In genomic region chr1:230581446-230582079, GRCh38 we compare ENCODE assay signal across 13 cellular contexts.
A peak's percentile ranks its signal among the peaks of the same experiment; 100 is the strongest.
DNase-seq lines count a peak whose midpoint lies in the region; ATAC-seq lines count a peak whose summit lies in the region.
"Had no signal": no experiment of that assay in that cellular context is flagged by ENCODE, and none has a peak within 500 bp of the region (broad histone marks: within the 10 kb centered on the region; RNA-seq: fewer than 3 reads in every experiment).

No MANE protein-coding gene starts in this region.

- no peak overlapping the region for H3K18ac ChIP-seq in trophoblast cell (ENCODE audit: low read length)

- CTCF ChIA-PET in activated CD4-positive, alpha-beta memory T cell treated with anti-CD3 and anti-CD28 coated beads, Interleukin-2, amount 10 ng/mL, durations not matched to agents 7 days and 5 days (lab: Charles Lee), result interaction anchor here (0.9 to 1.2 kb wide), 2 partner anchors 41 to 254 kb away, joined by 3 read pairs; no protein-coding TSS in a partner anchor

- H3K4ac ChIP-seq in trophoblast cell (ENCODE audit: low read depth, low read length), result no peak overlapping the region

- H3K9me3 ChIP-seq in trophoblast cell (ENCODE audit: insufficient read depth, low read depth, low read length), result peaks cover 4% of the 10 kb centered on the region
- H3K9me3 ChIP-seq: colonic mucosa, prostate gland, upper lobe of left lung had no signal

- H2AK5ac ChIP-seq in trophoblast cell (ENCODE audit: low read length), result no peak overlapping the region

- H2BK12ac ChIP-seq in trophoblast cell (ENCODE audit: low read length), result no peak overlapping the region

- no peak overlapping the region for H4K91ac ChIP-seq in trophoblast cell (ENCODE audit: low read depth, low read length)

- H3K4me3 ChIP-seq in trophoblast cell (ENCODE audit: low read depth, low read length), result peak overlapping the region; percentile 27
- H3K4me3 ChIP-seq: colonic mucosa, prostate gland, upper lobe of left lung had no signal

- H3K36me3 ChIP-seq in trophoblast cell (ENCODE audit: control insufficient read depth in 1 of 2, insufficient read depth in 2 of 2, low read length in 2 of 2), result no peaks in the 10 kb centered on the region
- H3K36me3 ChIP-seq: colonic mucosa, prostate gland, upper lobe of left lung had no signal

- H3K14ac ChIP-seq in trophoblast cell (ENCODE audit: low read length), result no peak overlapping the region

- H3K9ac ChIP-seq in trophoblast cell (ENCODE audit: low read length), result no peak overlapping the region

- H3K36me3 Mint-ChIP-seq in activated CD4-positive, alpha-beta memory T cell treated with anti-CD3 and anti-CD28 coated beads, Interleukin-2, amount 10 ng/mL, durations not matched to agents 7 days and 5 days (ENCODE audit: low read depth), result no peaks in the 10 kb centered on the region
- H3K36me3 Mint-ChIP-seq: memory B cell had no signal

- H3K9me3 Mint-ChIP-seq in activated CD4-positive, alpha-beta memory T cell treated with anti-CD3 and anti-CD28 coated beads, Interleukin-2, amount 10 ng/mL, durations not matched to agents 7 days and 5 days, result no peaks in the 10 kb centered on the region

- no peak for ATAC-seq in GM18498 (IDR thresholded peaks at IDR 0.05; ENCODE audit: unreplicated experiment)

- H3K23ac ChIP-seq in trophoblast cell (ENCODE audit: low read length), result no peak overlapping the region

- no peak overlapping the region for H2BK120ac ChIP-seq in trophoblast cell (ENCODE audit: insufficient read depth, low read length, poor library complexity)

- no peaks in the 10 kb centered on the region for H3K4me1 Mint-ChIP-seq in activated CD4-positive, alpha-beta memory T cell treated with anti-CD3 and anti-CD28 coated beads, Interleukin-2, amount 10 ng/mL, durations not matched to agents 7 days and 5 days
- H3K4me1 Mint-ChIP-seq: memory B cell had no signal

- WGBS in trophoblast cell (ENCODE audit: extremely low coverage, insufficient coverage, insufficient read length), result no CpG with 5 or more reads among the region's 19 CpGs

- no peaks in the 10 kb centered on the region for H3K27me3 ChIP-seq in trophoblast cell (ENCODE audit: insufficient read depth, low read length)
- H3K27me3 ChIP-seq: colonic mucosa, upper lobe of left lung had no signal

- no peak overlapping the region for H3K4me3 Mint-ChIP-seq in activated CD4-positive, alpha-beta memory T cell treated with anti-CD3 and anti-CD28 coated beads, Interleukin-2, amount 10 ng/mL, durations not matched to agents 7 days and 5 days
- H3K4me3 Mint-ChIP-seq: memory B cell had no signal

- no peak overlapping the region for H3K27ac Mint-ChIP-seq in activated CD4-positive, alpha-beta memory T cell treated with anti-CD3 and anti-CD28 coated beads, Interleukin-2, amount 10 ng/mL, durations not matched to agents 7 days and 5 days
- H3K27ac Mint-ChIP-seq: memory B cell had no signal

- POLR2A ChIA-PET in activated CD4-positive, alpha-beta memory T cell treated with anti-CD3 and anti-CD28 coated beads, Interleukin-2, amount 10 ng/mL, durations not matched to agents 7 days and 5 days (lab: Charles Lee), result no interaction called here

- H3K4me1 ChIP-seq in trophoblast cell (ENCODE audit: control insufficient read depth in 1 of 2, insufficient read depth in 2 of 2, low read length in 2 of 2), result no peaks in the 10 kb centered on the region
- H3K4me1 ChIP-seq: colonic mucosa, prostate gland, upper lobe of left lung had no signal

- peak; percentile 48 for DNase-seq in SIG-M5 treated with dmso at 0.1 percent for 504 hours (lab: John Stamatoyannopoulos, UW; ENCODE audit: unreplicated experiment)
- no peak for DNase-seq in SIG-M5 (lab: John Stamatoyannopoulos, UW)
- peak; percentile 2 for DNase-seq in M059J (ENCODE audit: low read depth)
- DNase-seq in SKM-1 treated with dmso at 0.1 percent for 144 hours (lab: John Stamatoyannopoulos, UW; ENCODE audit: unreplicated experiment), result peak; percentile 38
- DNase-seq in trophoblast cell, result peak; percentile 30 to 73
- DNase-seq in activated CD4-positive, alpha-beta memory T cell treated with anti-CD3 and anti-CD28 coated beads, Interleukin-2, amount 10 ng/mL, durations not matched to agents 7 days and 5 days, result no peak
- no peak for DNase-seq in C1 segment of cervical spinal cord (lab: John Stamatoyannopoulos, UW)
- DNase-seq: activated CD4-positive, alpha-beta T cell treated with anti-CD3 and anti-CD28 coated beads for 1 hour; colonic mucosa had no signal

- H4K12ac ChIP-seq in trophoblast cell (ENCODE audit: low read depth, low read length), result no peak overlapping the region

- H3K4me2 ChIP-seq in trophoblast cell (ENCODE audit: low read length), result no peak overlapping the region

- no peaks in the 10 kb centered on the region for H3K79me1 ChIP-seq in trophoblast cell (ENCODE audit: low read length)

- H3K27me3 Mint-ChIP-seq in activated CD4-positive, alpha-beta memory T cell treated with anti-CD3 and anti-CD28 coated beads, Interleukin-2, amount 10 ng/mL, durations not matched to agents 7 days and 5 days, result peaks cover 8% of the 10 kb centered on the region

- no peak overlapping the region for H2BK5ac ChIP-seq in trophoblast cell (ENCODE audit: low read depth, low read length, poor library complexity)

- H3K27ac ChIP-seq in trophoblast cell (ENCODE audit: low read depth, low read length), result no peak overlapping the region
- H3K27ac ChIP-seq: colonic mucosa, prostate gland, upper lobe of left lung had no signal

- H4K8ac ChIP-seq in trophoblast cell (ENCODE audit: low read depth, low read length), result no peak overlapping the region

- H3K79me2 ChIP-seq in trophoblast cell (ENCODE audit: control insufficient read depth, insufficient read depth, low read length, poor library complexity), result no peaks in the 10 kb centered on the region

- H2AFZ ChIP-seq in trophoblast cell (ENCODE audit: insufficient read depth, low read length, poor library complexity), result no peak overlapping the region

Comparison
In these comparisons a context has a peak if more than half of its experiments do, and no peak if none do; other contexts are left out.
1. DNase-seq: peak in SIG-M5 treated with dmso at 0.1 percent for 504 hours (single experiment), M059J (single experiment), SKM-1 treated with dmso at 0.1 percent for 144 hours (single experiment) and trophoblast cell (2 of 2); none in SIG-M5 (single experiment), activated CD4-positive, alpha-beta memory T cell treated with anti-CD3 and anti-CD28 coated beads, Interleukin-2, amount 10 ng/mL, durations not matched to agents 7 days and 5 days (single experiment) and C1 segment of cervical spinal cord (0 of 14).